Comparison of ENCODE assay signal across 8 cellular contexts in the genomic region with DNA sequence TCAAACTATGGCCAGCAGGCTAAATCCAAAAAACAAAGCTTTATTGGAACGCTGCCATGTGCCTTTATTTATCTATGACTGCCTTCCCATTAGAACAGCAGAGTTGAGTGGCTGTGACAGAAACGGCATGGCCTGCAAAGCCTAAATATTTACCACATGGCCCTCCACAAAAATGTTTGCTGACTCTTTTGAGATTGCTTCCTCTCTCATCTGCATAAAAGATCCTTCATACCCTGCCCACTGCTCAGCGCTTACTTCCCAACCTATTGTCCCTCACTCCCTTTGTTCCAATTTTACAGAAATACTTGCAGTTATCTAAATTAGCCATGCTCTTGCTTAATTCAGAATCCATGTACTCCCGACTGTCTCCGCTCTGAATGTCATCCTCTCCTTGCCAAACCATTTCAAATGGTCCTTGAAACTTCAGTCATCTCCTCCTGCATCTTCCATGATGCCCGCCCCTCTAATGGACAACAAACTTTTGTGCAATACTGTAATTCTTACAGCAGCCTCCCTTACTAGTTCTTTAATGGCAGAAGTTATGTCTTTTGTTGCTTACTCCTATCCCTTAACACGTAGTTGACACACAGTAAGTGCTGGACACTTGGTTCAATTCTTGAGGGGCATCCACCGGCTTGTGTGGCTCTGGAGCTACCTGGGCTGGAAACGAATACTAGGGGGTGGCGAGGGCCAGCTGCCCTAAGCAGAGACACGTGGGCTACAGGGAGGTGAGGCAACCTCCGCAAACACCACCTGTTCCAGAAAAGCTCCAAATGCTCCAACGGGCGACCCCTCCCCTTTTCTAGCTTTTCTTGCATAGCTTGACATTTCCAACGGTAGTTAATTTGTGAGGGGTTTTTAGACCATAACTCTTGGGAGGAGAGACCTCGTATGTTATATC. TPM values are rescaled to one million over a fixed set of nuclear protein-coding genes. Genes with fewer than 3 reads are reported as not detected.
DNase-seq lines count a peak whose midpoint lies in the region; ATAC-seq lines count a peak whose summit lies in the region.

No MANE protein-coding gene starts in this region.

- no CpG with 5 or more reads among the region's 16 CpGs for WGBS in trophoblast cell (ENCODE audit: extremely low coverage, insufficient coverage, insufficient read length)

- H3K36me3 Mint-ChIP-seq in T-helper 17 cell (ENCODE audit: low read depth) = peaks cover 2% of the 10 kb centered on the region

- peak overlapping the region; percentile 90 for H3K27ac Mint-ChIP-seq in T-helper 17 cell

- H3K4me3 Mint-ChIP-seq in T-helper 17 cell = peak overlapping the region; percentile 99

- H3K4me1 ChIP-seq in trophoblast cell (ENCODE audit: control insufficient read depth in 1 of 2, insufficient read depth in 2 of 2, low read length in 2 of 2) = peaks cover 3 to 4% of the 10 kb centered on the region in 2 experiments

- H3K27ac ChIP-seq in trophoblast cell (ENCODE audit: low read depth, low read length) = no peak overlapping the region

- peak overlapping the region; percentile 78 for H3K14ac ChIP-seq in trophoblast cell (ENCODE audit: low read length)

- peak overlapping the region; percentile 26 for H4K8ac ChIP-seq in trophoblast cell (ENCODE audit: low read depth, low read length)

- H3K23ac ChIP-seq in trophoblast cell (ENCODE audit: low read length) = no peak overlapping the region

- H2BK5ac ChIP-seq in trophoblast cell (ENCODE audit: low read depth, low read length, poor library complexity) = no peak overlapping the region

- H4K91ac ChIP-seq in trophoblast cell (ENCODE audit: low read depth, low read length) = no peak overlapping the region

- peaks cover 11% of the 10 kb centered on the region for H3K79me2 ChIP-seq in trophoblast cell (ENCODE audit: control insufficient read depth, insufficient read depth, low read length, poor library complexity)

- peak overlapping the region; percentile 90 for H3K9ac ChIP-seq in trophoblast cell (ENCODE audit: low read length)

- H3K27me3 ChIP-seq in H7 (ENCODE audit: control insufficient read depth, insufficient read depth, low read length) (no peaks in the 10 kb centered on the region), trophoblast cell (ENCODE audit: insufficient read depth, low read length) (no peaks in the 10 kb centered on the region)

- no peaks in the 10 kb centered on the region for H3K9me3 ChIP-seq in T-helper 17 cell (ENCODE audit: control insufficient read depth, low read length, poor library complexity, severe bottlenecking)
- no peaks in the 10 kb centered on the region for H3K9me3 ChIP-seq in trophoblast cell (ENCODE audit: insufficient read depth, low read depth, low read length)

- no peaks in the 10 kb centered on the region for H3K27me3 Mint-ChIP-seq in T-helper 17 cell

- H3K79me1 ChIP-seq in trophoblast cell (ENCODE audit: low read length) = peaks cover 3% of the 10 kb centered on the region

- H2BK12ac ChIP-seq in trophoblast cell (ENCODE audit: low read length) = no peak overlapping the region

- peaks cover 13% of the 10 kb centered on the region for H3K4me1 Mint-ChIP-seq in T-helper 17 cell

- no peak for ATAC-seq in T-helper 17 cell
- ATAC-seq in esophagus mucosa = peak; percentile 25
- no peak for ATAC-seq in HG02571 (IDR thresholded peaks at IDR 0.05; ENCODE audit: unreplicated experiment)

- H3K18ac ChIP-seq in trophoblast cell (ENCODE audit: low read length) = no peak overlapping the region

- peak overlapping the region; percentile 44 for H2AFZ ChIP-seq in trophoblast cell (ENCODE audit: insufficient read depth, low read length, poor library complexity)

- H3K4me3 ChIP-seq in H7 (ENCODE audit: insufficient read depth, low read depth, low read length) (peak overlapping the region; percentile 95), trophoblast cell (ENCODE audit: low read depth, low read length) (peak overlapping the region; percentile 84)

- H3K4me2 ChIP-seq in trophoblast cell (ENCODE audit: low read length) = peak overlapping the region; percentile 91

- H3K36me3 ChIP-seq in H7 (replicated peaks; ENCODE audit: control insufficient read depth, insufficient read depth, low read length) (no peaks in the 10 kb centered on the region; the same call in 1 of the 2 replicates), trophoblast cell (ENCODE audit: control insufficient read depth in 1 of 2, insufficient read depth in 2 of 2, low read length in 2 of 2) (peaks cover 3 to 5% of the 10 kb centered on the region in 2 experiments)

- H4K12ac ChIP-seq in trophoblast cell (ENCODE audit: low read depth, low read length) = no peak overlapping the region

- H3K4ac ChIP-seq in trophoblast cell (ENCODE audit: low read depth, low read length) = peak overlapping the region; percentile 95

- H2AK5ac ChIP-seq in trophoblast cell (ENCODE audit: low read length) = no peak overlapping the region

- peak; percentile 20 to 41 for DNase-seq in NCI-H524 (lab: John Stamatoyannopoulos, UW)
- no peak for DNase-seq in NCI-H524 treated with DMSO at 0.1 percent for 48 hours (lab: John Stamatoyannopoulos, UW)
- DNase-seq in H7 = peak; percentile 54
- peak; percentile 8 for DNase-seq in MV-4-11 (lab: John Stamatoyannopoulos, UW)
- DNase-seq in T-helper 17 cell = no peak
- DNase-seq in trophoblast cell = peak in 1 of 2 donors; percentile 30

- H2BK120ac ChIP-seq in trophoblast cell (ENCODE audit: insufficient read depth, low read length, poor library complexity) = no peak overlapping the region

RNA-seq across cellular contexts. Expression of a gene that starts 0.8 kb away (rescaled TPM):
- total RNA-seq in H7 (2014; rRNA removed; shearing (Covaris generic)) = 7.3 and 9.5 TPM in 2 replicates
- total RNA-seq in T-helper 17 cell (under 1 TPM; 0.25 to 0.50 TPM), esophagus mucosa (2.3 TPM)
- polyA plus RNA-seq in trophoblast cell (2013) = 12.9 and 13.3 TPM in 2 replicates

Comparison
In these comparisons a context has a peak if more than half of its experiments do, and no peak if none do; other contexts are left out.
1. DNase-seq: peak in NCI-H524 (2 of 2), H7 (single experiment) and MV-4-11 (single experiment); none in NCI-H524 treated with DMSO at 0.1 percent for 48 hours (single experiment) and T-helper 17 cell (0 of 3).